Comparison of ENCODE assay signal across 26 cellular contexts in genomic region chr11:64264371-64264852, GRCh38. TPM values are rescaled to one million over a fixed set of nuclear protein-coding genes. Genes with fewer than 3 reads are reported as not detected.
A peak's percentile ranks its signal among the peaks of the same experiment; 100 is the strongest.
DNase-seq lines count a peak whose midpoint lies in the region; FAIRE-seq and TF ChIP-seq lines count a peak whose summit lies in the region.
"Had no signal": no experiment of that assay in that cellular context is flagged by ENCODE, and none has a peak within 500 bp of the region (broad histone marks: within the 10 kb centered on the region; RNA-seq: fewer than 3 reads in every experiment).

No MANE protein-coding gene starts in this region.

- H3K23ac ChIP-seq in H1 (ENCODE audit: insufficient read length) = no peak overlapping the region

- peaks cover 17 to 66% (median 32%) of the 10 kb centered on the region in 4 experiments for H3K36me3 ChIP-seq in H1 (ENCODE audit: control insufficient read depth in 2 of 4, insufficient read depth in 4 of 4, low read length in 3 of 4)

- no peak overlapping the region for H2BK20ac ChIP-seq in H1 (ENCODE audit: low read length)

- no peak overlapping the region for H3K4me3 ChIP-seq in H1 (ENCODE audit: extremely low read depth in 1 of 4, insufficient read depth in 2 of 4, low read depth in 3 of 4, low read length in 4 of 4)
- H3K4me3 ChIP-seq: tibial nerve had no signal

- CTCF ChIA-PET in RWPE1 (lab: Yijun Ruan, JAX) (interaction anchor here (0.6 to 1.8 kb wide), 6 partner anchors 13 to 1715 kb away, joined by 3 to 6 read pairs (median 4); partner anchors contain the start of gene PLCB3), H1 (lab: Charles Lee; ENCODE audit: partially characterized antibody) (interaction anchor here (0.6 to 8.5 kb wide), 9 partner anchors 8 to 91 kb away, joined by 3 to 102 read pairs (median 7); partner anchors contain the start of genes CATSPERZ, PLCB3 and PPP1R14B)

- peaks cover 54% of the 10 kb centered on the region for H3K36me3 Mint-ChIP-seq in activated T-cell treated with anti-CD3 and anti-CD28 coated beads, Interleukin-2, amount 50 U/mL, for 24 hours (ENCODE audit: low read depth)
- H3K36me3 Mint-ChIP-seq in type B pancreatic cell = peaks cover 13% of the 10 kb centered on the region

- H3K23me2 ChIP-seq in H1 (ENCODE audit: low read depth, low read length) = peaks cover 2% of the 10 kb centered on the region; the same call in 1 of the 2 replicates

- H2BK12ac ChIP-seq in H1 (ENCODE audit: low read depth, low read length) = no peak overlapping the region

- POLR2A ChIA-PET in RWPE1 (lab: Yijun Ruan, JAX; ENCODE audit: low non-redundant PET) (interaction anchor here (1.0 kb wide), 1 partner anchor 18 kb away, joined by 3 read pairs; the partner anchor contains the start of gene PPP1R14B), H1 (lab: Charles Lee; ENCODE audit: partially characterized antibody) (interaction anchor here (0.6 to 11.9 kb wide), 9 partner anchors 8 to 94 kb away, joined by 3 to 352 read pairs (median 4); partner anchors contain the start of genes FKBP2, PLCB3 and PPP1R14B)

- no peak overlapping the region for H2BK5ac ChIP-seq in H1 (ENCODE audit: low read depth, low read length)

- TF ChIP-seq RAD21 in H1 (IDR thresholded peaks at IDR 0.05 in 1 of 2, conservative IDR thresholded peaks at IDR 0.05 in 1 of 2; ENCODE audit: low read depth in 2 of 2, low read length in 2 of 2) = no peak

- 93% methylated on average over 10 of the region's 10 CpGs; no CpG with 5 or more reads in 1 of the 2 experiments for WGBS in H1 (ENCODE audit: extremely low coverage in 1 of 2, insufficient coverage in 1 of 2, insufficient read length in 1 of 2, insufficient replicate concordance in 2 of 2, low coverage in 1 of 2, low lambda C conversion rate in 2 of 2, missing lambda C conversion rate in 1 of 2), 2 experiments

- H3K79me2 ChIP-seq in H1 (ENCODE audit: control insufficient read depth in 1 of 2, insufficient read depth in 2 of 2, low read length in 2 of 2) = no peaks in the 10 kb centered on the region

- H3K18ac ChIP-seq in H1 (ENCODE audit: extremely low read depth, low read length) = no peak overlapping the region

- H3K4me2 ChIP-seq in H1 (ENCODE audit: insufficient read depth in 1 of 2, low read depth in 2 of 2, low read length in 2 of 2) = no peak overlapping the region

- no peak for TF ChIP-seq CTCF in RWPE1 (conservative IDR thresholded peaks at IDR 0.05; ENCODE audit: low read depth)
- TF ChIP-seq CTCF in H1 (IDR thresholded peaks at IDR 0.05; ENCODE audit: control extremely low read depth in 1 of 3, insufficient read depth in 1 of 3, low read depth in 1 of 3, low read length in 3 of 3) = no peak
- TF ChIP-seq CTCF in type B pancreatic cell (conservative IDR thresholded peaks at IDR 0.05) = no peak

- no peak for FAIRE-seq in H1 (lab: Jason Lieb, UNC)
- FAIRE-seq: colon, HepG2, keratinocyte, small intestine had no signal

- H4K20me1 ChIP-seq in H1 (replicated peaks in 1 of 2; ENCODE audit: control insufficient read depth in 1 of 2, insufficient read depth in 2 of 2, low read length in 2 of 2) = peaks cover 4 to 15% of the 10 kb centered on the region in 2 experiments

- no peak for TF ChIP-seq EP300 in H1 (IDR thresholded peaks at IDR 0.05; ENCODE audit: borderline replicate concordance in 1 of 2, low read depth in 2 of 2, low read length in 2 of 2)

- TF ChIP-seq POLR2A in H1 (IDR thresholded peaks at IDR 0.05; ENCODE audit: control extremely low read depth in 1 of 2, low read depth in 2 of 2, low read length in 2 of 2) (no peak), erythroblast (IDR thresholded peaks at IDR 0.05; ENCODE audit: low read length) (no peak)

- H3K4me1 ChIP-seq in H1 (replicated peaks in 1 of 4; ENCODE audit: control insufficient read depth in 3 of 4, insufficient read depth in 4 of 4, low read length in 3 of 4) = peaks cover 0 to 11% (median 4%) of the 10 kb centered on the region in 4 experiments; a peak in 5 of 7 replicates

- H2AFZ ChIP-seq in H1 (ENCODE audit: low read length) = no peak overlapping the region

- no peak overlapping the region for H4K91ac ChIP-seq in H1 (replicated peaks; ENCODE audit: insufficient read length, low read length)

- no peak for DNase-seq in activated T-cell treated with anti-CD3 and anti-CD28 coated beads, Interleukin-2, amount 50 U/mL, for 24 hours
- DNase-seq in activated T-cell treated with anti-CD3 and anti-CD28 coated beads for 4 hours = no peak
- DNase-seq in RWPE1 (ENCODE audit: low spot score) = no peak
- no peak for DNase-seq in H1 (ENCODE audit: low read depth in 1 of 2, low spot score in 2 of 2)
- no peak for DNase-seq in type B pancreatic cell (ENCODE audit: extremely low spot score, unreplicated experiment)
- DNase-seq in stimulated activated CD4-positive, alpha-beta T cell treated with anti-CD3 and anti-CD28 coated beads, Interleukin-12 subunit alpha, Interleukin-12 subunit beta, amount 100 ng/mL, for 4 hours = no peak
- DNase-seq in erythroblast (lab: John Stamatoyannopoulos, UW) = no peak
- DNase-seq in NCI-H524 (lab: John Stamatoyannopoulos, UW) = no peak
- DNase-seq: activated naive CD4-positive, alpha-beta T cell treated with anti-CD3 and anti-CD28 coated beads for 36 hours; amniotic stem cell; DMS53; effector CD4-positive, alpha-beta T cell; GDM1; MV-4-11; naive thymus-derived CD4-positive, alpha-beta T cell; NCI-H1694; NCI-H345; small intestine; stimulated activated CD4-positive, alpha-beta T cell treated with anti-CD3 and anti-CD28 coated beads, Interleukin-2, amount 100 ng/mL, for 24 hours; WERI-Rb-1 had no signal

- no peak overlapping the region for H3K56ac ChIP-seq in H1 (replicated peaks; ENCODE audit: insufficient read length, low read depth, low read length)

- H2BK15ac ChIP-seq in H1 (ENCODE audit: low read length) = no peak overlapping the region

- H3K9me3 ChIP-seq in H1 (ENCODE audit: insufficient read depth in 2 of 2, low read depth in 1 of 2, low read length in 1 of 2) = no peaks in the 10 kb centered on the region
- H3K9me3 ChIP-seq: tibial nerve had no signal

- no peak overlapping the region for H2AK5ac ChIP-seq in H1 (ENCODE audit: low read depth, low read length)

- H3K4me3 Mint-ChIP-seq in activated T-cell treated with anti-CD3 and anti-CD28 coated beads, Interleukin-2, amount 50 U/mL, for 24 hours = no peak overlapping the region
- H3K4me3 Mint-ChIP-seq in type B pancreatic cell = no peak overlapping the region
- H3K4me3 Mint-ChIP-seq: activated naive CD4-positive, alpha-beta T cell treated with anti-CD3 and anti-CD28 coated beads for 36 hours; activated T-helper 1 cell treated with anti-CD3 and anti-CD28 coated beads, Interleukin-12 subunit alpha, Interleukin-12 subunit beta, Interleukin-2, Interleukin-4 antibody, amounts not matched to agents 30 ng/mL and 10 ng/mL and 1 ng/mL, durations not matched to agents 14 hours and 24 hours and 36 hours; mesothelial cell of epicardium had no signal

- H3K27ac Mint-ChIP-seq in activated T-cell treated with anti-CD3 and anti-CD28 coated beads, Interleukin-2, amount 50 U/mL, for 24 hours = peak overlapping the region; percentile 61
- peak overlapping the region; percentile 43 for H3K27ac Mint-ChIP-seq in type B pancreatic cell
- H3K27ac Mint-ChIP-seq: activated naive CD4-positive, alpha-beta T cell treated with anti-CD3 and anti-CD28 coated beads for 36 hours; activated T-helper 1 cell treated with anti-CD3 and anti-CD28 coated beads, Interleukin-12 subunit alpha, Interleukin-12 subunit beta, Interleukin-2, Interleukin-4 antibody, amounts not matched to agents 30 ng/mL and 10 ng/mL and 1 ng/mL, durations not matched to agents 14 hours and 24 hours and 36 hours; mesothelial cell of epicardium; naive thymus-derived CD4-positive, alpha-beta T cell had no signal

- no peaks in the 10 kb centered on the region for H3K79me1 ChIP-seq in H1 (ENCODE audit: low read depth, low read length)

- no peaks in the 10 kb centered on the region for H3K27me3 ChIP-seq in H1 (replicated peaks in 1 of 4; ENCODE audit: control insufficient read depth in 3 of 4, extremely low read depth in 1 of 4, insufficient read depth in 3 of 4, low read length in 3 of 4)
- H3K27me3 ChIP-seq: tibial nerve had no signal

- no peak overlapping the region for H3K4ac ChIP-seq in H1 (replicated peaks; ENCODE audit: insufficient read length, low read depth, low read length)

- peak overlapping the region; percentile 71; the same call in 1 of the 2 replicates for H4K8ac ChIP-seq in H1 (ENCODE audit: extremely low read depth, insufficient read depth, low read length)

- H3K27ac ChIP-seq in RWPE1 (peak overlapping the region; percentile 99), H1 (ENCODE audit: low read depth, low read length) (no peak overlapping the region)
- H3K27ac ChIP-seq: tibial nerve, WERI-Rb-1 had no signal

- H3K4me1 Mint-ChIP-seq in activated T-cell treated with anti-CD3 and anti-CD28 coated beads, Interleukin-2, amount 50 U/mL, for 24 hours (ENCODE audit: low read depth) = peaks cover 22% of the 10 kb centered on the region
- H3K4me1 Mint-ChIP-seq in type B pancreatic cell (ENCODE audit: unreplicated experiment) = peaks cover 11% of the 10 kb centered on the region

- H4K5ac ChIP-seq in H1 (ENCODE audit: insufficient read length, low read depth, low read length) = no peak overlapping the region

- no peak overlapping the region for H3K9ac ChIP-seq in H1 (replicated peaks in 1 of 4; ENCODE audit: extremely low read depth in 1 of 4, low read depth in 3 of 4, low read length in 3 of 4)

- H3K14ac ChIP-seq in H1 (ENCODE audit: insufficient read length) = no peak overlapping the region

- no peaks in the 10 kb centered on the region for H3K9me3 Mint-ChIP-seq in activated T-cell treated with anti-CD3 and anti-CD28 coated beads, Interleukin-2, amount 50 U/mL, for 24 hours
- no peaks in the 10 kb centered on the region for H3K9me3 Mint-ChIP-seq in type B pancreatic cell
- H3K9me3 Mint-ChIP-seq: activated naive CD4-positive, alpha-beta T cell treated with anti-CD3 and anti-CD28 coated beads for 36 hours; activated T-helper 1 cell treated with anti-CD3 and anti-CD28 coated beads, Interleukin-12 subunit alpha, Interleukin-12 subunit beta, Interleukin-2, Interleukin-4 antibody, amounts not matched to agents 30 ng/mL and 10 ng/mL and 1 ng/mL, durations not matched to agents 14 hours and 24 hours and 36 hours; mesothelial cell of epicardium; naive thymus-derived CD4-positive, alpha-beta T cell had no signal

- no peaks in the 10 kb centered on the region for H3K27me3 Mint-ChIP-seq in activated T-cell treated with anti-CD3 and anti-CD28 coated beads, Interleukin-2, amount 50 U/mL, for 24 hours
- no peaks in the 10 kb centered on the region for H3K27me3 Mint-ChIP-seq in type B pancreatic cell
- H3K27me3 Mint-ChIP-seq: naive thymus-derived CD4-positive, alpha-beta T cell had no signal

- H2BK120ac ChIP-seq in H1 (replicated peaks; ENCODE audit: low read depth, low read length) = no peak overlapping the region

RNA-seq across cellular contexts. Expression of gene PLCB3, which starts 13.1 kb away (rescaled TPM):
- total RNA-seq in H1 (2021; fragmentation: NEBNext Ultra II Directional; extraction: Animal tissue kit (Norgen Biotek cat#: 25700)) = 104 TPM in 2 replicates
- 47.2 and 70.6 TPM in 2 replicates for polyA plus RNA-seq in H1 (2011; rRNA removed)
- 48.7 TPM for polyA plus RNA-seq in H1 (2011; cell fraction: cytosol; rRNA removed)
- polyA plus RNA-seq in H1 (2011; cell fraction: nucleus; rRNA removed) = 134 TPM
- polyA plus RNA-seq in H1 (2012, experiment 1 of 2) = 50.8 to 85.0 TPM (median 76.3 TPM) in 4 replicates
- 54.3 TPM for polyA plus RNA-seq in H1 (2012, experiment 2 of 2)
- 54.2 TPM for polyA plus RNA-seq in H1 (2013, experiment 1 of 2)
- 53.1 TPM for polyA plus RNA-seq in H1 (2013, experiment 2 of 2)
- 51.4 and 51.5 TPM in 2 replicates for polyA minus RNA-seq in H1 (2011; rRNA and poly(A)+ RNA removed)
- polyA minus RNA-seq in H1 (2011; cell fraction: cytosol; rRNA and poly(A)+ RNA removed) = 50.2 TPM
- 42.7 TPM for polyA minus RNA-seq in H1 (2011; cell fraction: nucleus; rRNA and poly(A)+ RNA removed)
- 40.7 and 56.2 TPM in 2 replicates for total RNA-seq in type B pancreatic cell (ENCODE audit: low replicate concordance)

RNA-seq across cellular contexts. Expression of gene PPP1R14B, which starts 17.7 kb away (rescaled TPM):
- total RNA-seq in H1 (2021; fragmentation: NEBNext Ultra II Directional; extraction: Animal tissue kit (Norgen Biotek cat#: 25700)) = 418 and 419 TPM in 2 replicates
- 265 and 351 TPM in 2 replicates for polyA plus RNA-seq in H1 (2011; rRNA removed)
- 355 TPM for polyA plus RNA-seq in H1 (2011; cell fraction: cytosol; rRNA removed)
- 372 TPM for polyA plus RNA-seq in H1 (2011; cell fraction: nucleus; rRNA removed)
- 364 to 529 TPM (median 400 TPM) in 4 replicates for polyA plus RNA-seq in H1 (2012, experiment 1 of 2)
- polyA plus RNA-seq in H1 (2012, experiment 2 of 2) = 509 TPM
- 524 TPM for polyA plus RNA-seq in H1 (2013, experiment 1 of 2)
- polyA plus RNA-seq in H1 (2013, experiment 2 of 2) = 516 TPM
- 47.0 and 71.7 TPM in 2 replicates for polyA minus RNA-seq in H1 (2011; rRNA and poly(A)+ RNA removed)
- polyA minus RNA-seq in H1 (2011; cell fraction: cytosol; rRNA and poly(A)+ RNA removed) = 102 TPM
- polyA minus RNA-seq in H1 (2011; cell fraction: nucleus; rRNA and poly(A)+ RNA removed) = 71.7 TPM
- 187 and 274 TPM in 2 replicates for total RNA-seq in type B pancreatic cell (ENCODE audit: low replicate concordance)

RNA-seq across cellular contexts. Expression of gene BAD, which starts 20.1 kb away (rescaled TPM):
- total RNA-seq in H1 (2021; fragmentation: NEBNext Ultra II Directional; extraction: Animal tissue kit (Norgen Biotek cat#: 25700)) = 23.1 and 25.3 TPM in 2 replicates
- polyA plus RNA-seq in H1 (2011; rRNA removed) = 33.7 and 38.4 TPM in 2 replicates
- polyA plus RNA-seq in H1 (2011; cell fraction: cytosol; rRNA removed) = 33.2 TPM
- polyA plus RNA-seq in H1 (2011; cell fraction: nucleus; rRNA removed) = 23.2 TPM
- polyA plus RNA-seq in H1 (2012, experiment 1 of 2) = 16.5 to 26.6 TPM (median 24.0 TPM) in 4 replicates
- polyA plus RNA-seq in H1 (2012, experiment 2 of 2) = 37.8 TPM
- 17.6 TPM for polyA plus RNA-seq in H1 (2013, experiment 1 of 2)
- 18.1 TPM for polyA plus RNA-seq in H1 (2013, experiment 2 of 2)
- 3.2 and 4.2 TPM in 2 replicates for polyA minus RNA-seq in H1 (2011; rRNA and poly(A)+ RNA removed)
- 7.0 TPM for polyA minus RNA-seq in H1 (2011; cell fraction: cytosol; rRNA and poly(A)+ RNA removed)
- polyA minus RNA-seq in H1 (2011; cell fraction: nucleus; rRNA and poly(A)+ RNA removed) = 14.7 TPM
- total RNA-seq in type B pancreatic cell (ENCODE audit: low replicate concordance) = 39.3 and 48.7 TPM in 2 replicates

RNA-seq across cellular contexts. Expression of gene GPR137, which starts 21.2 kb away (rescaled TPM):
- total RNA-seq in H1 (2021; fragmentation: NEBNext Ultra II Directional; extraction: Animal tissue kit (Norgen Biotek cat#: 25700)) = 36.8 and 37.8 TPM in 2 replicates
- polyA plus RNA-seq in H1 (2011; rRNA removed) = 36.2 and 55.5 TPM in 2 replicates
- polyA plus RNA-seq in H1 (2011; cell fraction: cytosol; rRNA removed) = 22.1 TPM
- polyA plus RNA-seq in H1 (2011; cell fraction: nucleus; rRNA removed) = 90.5 TPM
- polyA plus RNA-seq in H1 (2012, experiment 1 of 2) = 27.0 to 46.7 TPM (median 43.8 TPM) in 4 replicates
- 71.1 TPM for polyA plus RNA-seq in H1 (2012, experiment 2 of 2)
- 27.4 TPM for polyA plus RNA-seq in H1 (2013, experiment 1 of 2)
- polyA plus RNA-seq in H1 (2013, experiment 2 of 2) = 25.2 TPM
- polyA minus RNA-seq in H1 (2011; rRNA and poly(A)+ RNA removed) = 10.1 and 18.5 TPM in 2 replicates
- 15.6 TPM for polyA minus RNA-seq in H1 (2011; cell fraction: cytosol; rRNA and poly(A)+ RNA removed)
- polyA minus RNA-seq in H1 (2011; cell fraction: nucleus; rRNA and poly(A)+ RNA removed) = 10.0 TPM
- 43.7 and 47.9 TPM in 2 replicates for total RNA-seq in type B pancreatic cell (ENCODE audit: low replicate concordance)

RNA-seq across cellular contexts. Expression of gene FKBP2, which starts 23.5 kb away (rescaled TPM):
- total RNA-seq in H1 (2021; fragmentation: NEBNext Ultra II Directional; extraction: Animal tissue kit (Norgen Biotek cat#: 25700)) = 41.7 and 43.2 TPM in 2 replicates
- 52.5 and 67.3 TPM in 2 replicates for polyA plus RNA-seq in H1 (2011; rRNA removed)
- 68.9 TPM for polyA plus RNA-seq in H1 (2011; cell fraction: cytosol; rRNA removed)
- polyA plus RNA-seq in H1 (2011; cell fraction: nucleus; rRNA removed) = 41.9 TPM
- 82.9 to 116 TPM (median 94.9 TPM) in 4 replicates for polyA plus RNA-seq in H1 (2012, experiment 1 of 2)
- 63.5 TPM for polyA plus RNA-seq in H1 (2012, experiment 2 of 2)
- polyA plus RNA-seq in H1 (2013, experiment 1 of 2) = 59.3 TPM
- polyA plus RNA-seq in H1 (2013, experiment 2 of 2) = 69.6 TPM
- 10.7 and 10.8 TPM in 2 replicates for polyA minus RNA-seq in H1 (2011; rRNA and poly(A)+ RNA removed)
- 26.5 TPM for polyA minus RNA-seq in H1 (2011; cell fraction: cytosol; rRNA and poly(A)+ RNA removed)
- polyA minus RNA-seq in H1 (2011; cell fraction: nucleus; rRNA and poly(A)+ RNA removed) = 14.5 TPM
- 52.8 and 69.6 TPM in 2 replicates for total RNA-seq in type B pancreatic cell (ENCODE audit: low replicate concordance)
